23 cellular contexts compared by ENCODE assay signal in the genomic region with DNA sequence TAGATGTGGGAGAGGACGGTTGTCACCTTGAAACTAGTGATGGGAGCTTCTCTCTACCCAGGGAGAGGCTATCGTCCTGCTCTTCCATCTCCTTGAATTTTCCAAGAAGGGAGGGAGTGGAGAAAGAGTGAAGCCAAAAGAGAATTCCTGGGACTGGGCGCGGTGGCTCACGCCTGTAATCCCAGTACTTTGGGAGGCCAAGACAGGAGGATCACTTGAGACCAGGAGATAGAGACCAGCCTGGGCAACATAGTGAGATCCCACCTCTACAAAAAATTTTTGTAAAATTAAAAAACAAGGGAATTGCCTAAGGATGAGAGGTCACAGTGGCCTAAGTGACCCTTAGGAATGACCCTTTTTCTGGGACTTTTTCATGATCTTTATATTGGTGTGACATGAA. TPM values are rescaled to one million over a fixed set of nuclear protein-coding genes. Genes with fewer than 3 reads are reported as not detected.
DNase-seq lines count a peak whose midpoint lies in the region; ATAC-seq, FAIRE-seq and TF ChIP-seq lines count a peak whose summit lies in the region.
"Had no signal": no experiment of that assay in that cellular context is flagged by ENCODE, and none has a peak within 500 bp of the region (broad histone marks: within the 10 kb centered on the region; RNA-seq: fewer than 3 reads in every experiment).

No MANE protein-coding gene starts in this region.

- TF ChIP-seq POLR2A in HepG2 (IDR thresholded peaks at IDR 0.05; ENCODE audit: insufficient read depth in 1 of 2, low read depth in 2 of 2, low read length in 2 of 2) (no peak), right lobe of liver (IDR thresholded peaks at IDR 0.05) (no peak), K562 (conservative IDR thresholded peaks at IDR 0.05) (no peak)

- intact Hi-C loops in HepG2 (cut with micrococcal nuclease; ENCODE audit: unreplicated experiment) (no loop called here), right lobe of liver (cut with DNase I) (no loop called here), K562 (cut with micrococcal nuclease) (no loop called here), Right ventricle myocardium superior (cut with DNase I) (no loop called here)
- intact Hi-C loops in activated T-helper 1 cell treated with anti-CD3 and anti-CD28 coated beads, Interleukin-12 subunit alpha, Interleukin-12 subunit beta, Interleukin-2, Interleukin-4 antibody, amounts not matched to agents 30 ng/mL and 10 ng/mL and 1 ng/mL, durations not matched to agents 14 hours and 24 hours and 36 hours (cut with micrococcal nuclease): no loop called here

- no peak overlapping the region for H3K4me2 ChIP-seq in HepG2 (ENCODE audit: low read depth, low read length)
- H3K4me2 ChIP-seq in K562 (ENCODE audit: insufficient read depth, low read length): no peak overlapping the region
- H3K4me2 ChIP-seq: BLaER1 had no signal

- no peak for TF ChIP-seq EP300 in HepG2 (IDR thresholded peaks at IDR 0.05; ENCODE audit: low read depth in 2 of 2, low read length in 2 of 2)
- no peak for TF ChIP-seq EP300 in HepG2 (CRISPR knock-in tag; IDR thresholded peaks at IDR 0.05; ENCODE audit: borderline replicate concordance)
- no peak for TF ChIP-seq EP300 in K562 (IDR thresholded peaks at IDR 0.05; ENCODE audit: low read length)

- H3K4me1 ChIP-seq in HepG2 (ENCODE audit: insufficient read depth, low read length) (peaks cover 26% of the 10 kb centered on the region), right lobe of liver (peaks cover 0 to 3% (median 0%) of the 10 kb centered on the region in 4 donors), RWPE2 (ENCODE audit: insufficient read depth, poor library complexity, severe bottlenecking) (no peaks in the 10 kb centered on the region), K562 (replicated peaks in 1 of 2; ENCODE audit: control insufficient read depth in 2 of 2, insufficient read depth in 2 of 2, low read length in 2 of 2) (peaks cover 12 to 17% of the 10 kb centered on the region in 2 experiments; a peak in 3 of 5 replicates)
- H3K4me1 ChIP-seq: Caco-2 had no signal

- no peak overlapping the region for H3K27ac Mint-ChIP-seq in activated T-helper 1 cell treated with anti-CD3 and anti-CD28 coated beads, Interleukin-12 subunit alpha, Interleukin-12 subunit beta, Interleukin-2, Interleukin-4 antibody, amounts not matched to agents 30 ng/mL and 10 ng/mL and 1 ng/mL, durations not matched to agents 14 hours and 24 hours and 36 hours
- H3K27ac Mint-ChIP-seq: B cell; CD8-positive, alpha-beta T cell had no signal

- H3K36me3 Mint-ChIP-seq in activated T-helper 1 cell treated with anti-CD3 and anti-CD28 coated beads, Interleukin-12 subunit alpha, Interleukin-12 subunit beta, Interleukin-2, Interleukin-4 antibody, amounts not matched to agents 30 ng/mL and 10 ng/mL and 1 ng/mL, durations not matched to agents 14 hours and 24 hours and 36 hours (ENCODE audit: low read depth): no peaks in the 10 kb centered on the region
- H3K36me3 Mint-ChIP-seq: CD4-positive, CD25-positive, alpha-beta regulatory T cell; CD8-positive, alpha-beta T cell had no signal

- H3K9me3 ChIP-seq in HepG2 (ENCODE audit: low read length) (no peaks in the 10 kb centered on the region), right lobe of liver (no peaks in the 10 kb centered on the region), RWPE2 (ENCODE audit: severe bottlenecking) (no peaks in the 10 kb centered on the region), K562 (replicated peaks; ENCODE audit: control insufficient read depth, insufficient read depth, low read depth, low read length) (no peaks in the 10 kb centered on the region)
- H3K9me3 ChIP-seq: BLaER1, Caco-2 had no signal

- H2AFZ ChIP-seq in HepG2 (ENCODE audit: low read length) (no peak overlapping the region), K562 (ENCODE audit: low read depth, low read length) (no peak overlapping the region)
- H2AFZ ChIP-seq: GM23248 had no signal

- H3K4me1 Mint-ChIP-seq in activated T-helper 1 cell treated with anti-CD3 and anti-CD28 coated beads, Interleukin-12 subunit alpha, Interleukin-12 subunit beta, Interleukin-2, Interleukin-4 antibody, amounts not matched to agents 30 ng/mL and 10 ng/mL and 1 ng/mL, durations not matched to agents 14 hours and 24 hours and 36 hours (ENCODE audit: low read depth): peaks cover 6% of the 10 kb centered on the region

- no peaks in the 10 kb centered on the region for H3K9me3 Mint-ChIP-seq in activated T-helper 1 cell treated with anti-CD3 and anti-CD28 coated beads, Interleukin-12 subunit alpha, Interleukin-12 subunit beta, Interleukin-2, Interleukin-4 antibody, amounts not matched to agents 30 ng/mL and 10 ng/mL and 1 ng/mL, durations not matched to agents 14 hours and 24 hours and 36 hours
- H3K9me3 Mint-ChIP-seq: CD8-positive, alpha-beta T cell had no signal

- WGBS in HepG2 (ENCODE audit: low lambda C conversion rate): 66% methylated on average over 5 of the region's 5 CpGs
- 92% methylated on average over 5 of the region's 5 CpGs for WGBS in right lobe of liver (ENCODE audit: insufficient coverage, low coverage, low lambda C conversion rate, missing lambda C conversion rate)
- 46% methylated on average over 3 of the region's 5 CpGs for WGBS in K562 (ENCODE audit: insufficient coverage, low coverage, missing lambda C conversion rate)

- H3K4me3 Mint-ChIP-seq in activated T-helper 1 cell treated with anti-CD3 and anti-CD28 coated beads, Interleukin-12 subunit alpha, Interleukin-12 subunit beta, Interleukin-2, Interleukin-4 antibody, amounts not matched to agents 30 ng/mL and 10 ng/mL and 1 ng/mL, durations not matched to agents 14 hours and 24 hours and 36 hours: no peak overlapping the region
- H3K4me3 Mint-ChIP-seq: B cell; CD4-positive, CD25-positive, alpha-beta regulatory T cell; CD8-positive, alpha-beta T cell had no signal

- H4K20me1 ChIP-seq in HepG2 (ENCODE audit: insufficient read depth, low read length) (no peaks in the 10 kb centered on the region), K562 (replicated peaks; ENCODE audit: control insufficient read depth, insufficient read depth, low read length) (no peaks in the 10 kb centered on the region)
- H4K20me1 ChIP-seq: BLaER1 had no signal

- H3K4me3 ChIP-seq in HepG2 (replicated peaks in 1 of 3; ENCODE audit: insufficient read depth in 1 of 3, low read depth in 2 of 3, low read length in 3 of 3) (no peak overlapping the region), right lobe of liver (no peak overlapping the region), RWPE2 (ENCODE audit: severe bottlenecking) (no peak overlapping the region), K562 (no peak overlapping the region)
- H3K4me3 ChIP-seq: BLaER1, GM23248 had no signal

- in situ Hi-C loops in HepG2 (cut with HindIII; ENCODE audit: extremely low pct_ligation_motif_present, low pct_unique_long_range_greater_than_20kb) (no loop called here), K562 (cut with MboI) (no loop called here)

- ATAC-seq in HepG2 (no peak), right lobe of liver (no peak), RWPE2 (ENCODE audit: low read depth) (no peak), K562 (no peak), GM18909 (IDR thresholded peaks at IDR 0.05; ENCODE audit: poor library complexity, unreplicated experiment) (no peak), Right ventricle myocardium superior (ENCODE audit: poor library complexity) (no peak)
- ATAC-seq: CD8-positive, alpha-beta T cell had no signal

- DNase-seq in HepG2 (ENCODE audit: low spot score) (no peak), right lobe of liver (no peak), RWPE2 (ENCODE audit: low spot score) (peak; percentile 44), K562 (ENCODE audit: extremely low read depth in 1 of 4, low spot score in 3 of 4) (no peak), Right ventricle myocardium superior (no peak)
- no peak for DNase-seq in activated T-helper 1 cell treated with anti-CD3 and anti-CD28 coated beads, Interleukin-12 subunit alpha, Interleukin-12 subunit beta, Interleukin-2, Interleukin-4 antibody, amounts not matched to agents 30 ng/mL and 10 ng/mL and 1 ng/mL, durations not matched to agents 14 hours and 24 hours and 36 hours (ENCODE audit: low spot score)
- DNase-seq: CD4-positive, CD25-positive, alpha-beta regulatory T cell; CD8-positive, alpha-beta T cell; DMS153; DND-41; GM23248; H7; HCEC 1CT had no signal

- H3K79me2 ChIP-seq in HepG2 (ENCODE audit: insufficient read depth, low read length) (no peaks in the 10 kb centered on the region), K562 (ENCODE audit: control insufficient read depth, insufficient read depth, low read length) (no peaks in the 10 kb centered on the region)

- CTCF ChIA-PET in HepG2 (lab: Yijun Ruan, JAX; ENCODE audit: low intra/inter-chr PET ratio, low total read pairs) (no interaction called here), K562 (lab: Yijun Ruan, JAX; ENCODE audit: low intra/inter-chr PET ratio) (no interaction called here)

- TF ChIP-seq CTCF in HepG2 (CRISPR knock-in tag; IDR thresholded peaks at IDR 0.05): no peak
- no peak for TF ChIP-seq CTCF in right lobe of liver (IDR thresholded peaks at IDR 0.05)
- TF ChIP-seq CTCF in RWPE2 (IDR thresholded peaks at IDR 0.05; ENCODE audit: poor library complexity, severe bottlenecking): no peak
- TF ChIP-seq CTCF in K562 (IDR thresholded peaks at IDR 0.05 in 2 of 3, conservative IDR thresholded peaks at IDR 0.05 in 1 of 3; ENCODE audit: insufficient read depth in 2 of 3, low read depth in 1 of 3, low read length in 3 of 3): no peak

- H3K27me3 Mint-ChIP-seq in activated T-helper 1 cell treated with anti-CD3 and anti-CD28 coated beads, Interleukin-12 subunit alpha, Interleukin-12 subunit beta, Interleukin-2, Interleukin-4 antibody, amounts not matched to agents 30 ng/mL and 10 ng/mL and 1 ng/mL, durations not matched to agents 14 hours and 24 hours and 36 hours (ENCODE audit: insufficient read depth): peaks cover 16% of the 10 kb centered on the region
- H3K27me3 Mint-ChIP-seq: CD4-positive, CD25-positive, alpha-beta regulatory T cell had no signal

- H3K9me1 ChIP-seq in K562 (ENCODE audit: control insufficient read depth, insufficient read depth, low read length): no peaks in the 10 kb centered on the region

- H3K27ac ChIP-seq in HepG2 (ENCODE audit: extremely low read length, insufficient read depth, low read length) (no peak overlapping the region), right lobe of liver (no peak overlapping the region), RWPE2 (ENCODE audit: poor library complexity, severe bottlenecking) (no peak overlapping the region), K562 (ENCODE audit: extremely low read depth, low read depth, low read length) (no peak overlapping the region)
- H3K27ac ChIP-seq: BLaER1, C4-2B, GM23248 had no signal

- POLR2A ChIA-PET in HepG2 (lab: Yijun Ruan, JAX): no interaction called here
- POLR2A ChIA-PET in K562 (lab: Yijun Ruan, JAX): no interaction called here

- no peaks in the 10 kb centered on the region for H3K36me3 ChIP-seq in HepG2 (replicated peaks in 1 of 2; ENCODE audit: control insufficient read depth in 1 of 2, insufficient read depth in 2 of 2, low read length in 2 of 2)
- H3K36me3 ChIP-seq in right lobe of liver: no peaks in the 10 kb centered on the region
- H3K36me3 ChIP-seq in RWPE2 (ENCODE audit: low read depth): no peaks in the 10 kb centered on the region
- H3K36me3 ChIP-seq in K562 (ENCODE audit: control insufficient read depth, insufficient read depth, low read length): no peaks in the 10 kb centered on the region
- H3K36me3 ChIP-seq: BLaER1 had no signal

- TF ChIP-seq RAD21 in HepG2 (CRISPR knock-in tag; IDR thresholded peaks at IDR 0.05): no peak
- no peak for TF ChIP-seq RAD21 in K562 (CRISPR knock-in tag; conservative IDR thresholded peaks at IDR 0.05 in 1 of 2, IDR thresholded peaks at IDR 0.05 in 1 of 2)

- H3K27me3 ChIP-seq in HepG2 (ENCODE audit: control insufficient read depth in 1 of 2, insufficient read depth in 2 of 2, low read length in 2 of 2): peaks cover 0 to 6% of the 10 kb centered on the region in 2 experiments; a peak in 1 of 5 replicates
- no peaks in the 10 kb centered on the region for H3K27me3 ChIP-seq in right lobe of liver
- no peaks in the 10 kb centered on the region for H3K27me3 ChIP-seq in RWPE2 (ENCODE audit: insufficient read depth, poor library complexity, severe bottlenecking)
- no peaks in the 10 kb centered on the region for H3K27me3 ChIP-seq in K562 (ENCODE audit: control insufficient read depth in 2 of 2, insufficient read depth in 2 of 2, low read length in 2 of 2)
- H3K27me3 ChIP-seq: BLaER1 had no signal

- no peak overlapping the region for H3K9ac ChIP-seq in HepG2 (ENCODE audit: insufficient read depth, low read depth, low read length)
- H3K9ac ChIP-seq in K562 (ENCODE audit: insufficient read depth in 1 of 2, low read depth in 2 of 2, low read length in 2 of 2): no peak overlapping the region
- H3K9ac ChIP-seq: BLaER1, GM23248 had no signal

- BruUV-seq in HepG2 (replicated peaks; lab: Mats Ljungman, UMichigan): no TSS peak
- no TSS peak for BruUV-seq in K562 (replicated peaks; lab: Mats Ljungman, UMichigan)

- FAIRE-seq in HepG2 (lab: Jason Lieb, UNC) (no peak), K562 (lab: Jason Lieb, UNC) (no peak)
- FAIRE-seq: A204.1, G401.6, GM12892, GM19239, H1 had no signal

RNA-seq across cellular contexts. Expression of a gene that starts 8.8 kb away (rescaled TPM):
- total RNA-seq in HepG2 (2016; rRNA removed; fragmentation: Illumina TruSeq; extraction: Trizol) (0.18 and 0.20 TPM in 2 replicates), right lobe of liver (1 to 10 TPM in 1 of 6 experiments, under 1 TPM in 4, not detected in 1; 0.11 to 1.0 (median 0.39) TPM), K562 (2014; rRNA removed) (0.14 TPM in 1 of 2 replicates, not detected in the other), K562 (2014; rRNA removed; fragmentation: Illumina TruSeq; extraction: Trizol) (not detected in 2 replicates), K562 (2015; rRNA removed; fragmentation: Illumina TruSeq; extraction: Trizol) (0.11 TPM in 1 of 2 replicates, not detected in the other), K562 (2021) (0.11 and 0.13 TPM in 2 replicates), Right ventricle myocardium superior (222 TPM)
- 0.20 TPM in 1 of 2 replicates, not detected in the other for total RNA-seq in HepG2 (2016; cell fraction: cytosol; rRNA removed; fragmentation: Illumina TruSeq; extraction: Trizol; ENCODE audit: low read depth)
- total RNA-seq in HepG2 (2016; cell fraction: insoluble cytoplasmic fraction; rRNA removed; fragmentation: Illumina TruSeq; extraction: Trizol): 0.19 TPM in 1 of 2 replicates, not detected in the other
- total RNA-seq in HepG2 (2016; cell fraction: membrane; rRNA removed; fragmentation: Illumina TruSeq; extraction: Trizol): 0.14 and 0.25 TPM in 2 replicates
- 0.50 and 0.93 TPM in 2 replicates for total RNA-seq in HepG2 (2016; cell fraction: nucleus; rRNA removed; fragmentation: Illumina TruSeq; extraction: Trizol)
- polyA plus RNA-seq in HepG2 (2011; rRNA removed) (0.05 and 0.17 TPM in 2 replicates), K562 (2011; rRNA removed) (0.22 and 0.37 TPM in 2 replicates), K562 (2014; fragmentation: Illumina TruSeq; extraction: Trizol) (0.06 and 0.07 TPM in 2 replicates), K562 (2014; fragmentation: Nextera tagmentation; extraction: Ambion mirVana) (not detected), K562 (2014; rRNA removed) (0.09 and 0.34 TPM in 2 replicates)
- 0.03 and 0.04 TPM in 2 replicates for polyA plus RNA-seq in HepG2 (2011; cell fraction: cytosol; rRNA removed)
- polyA plus RNA-seq in HepG2 (2011; cell fraction: nucleus; rRNA removed): 0.80 and 0.90 TPM in 2 replicates
- polyA plus RNA-seq in HepG2 (2012): 0.51 and 0.55 TPM in 2 replicates
- 0.02 and 0.24 TPM in 2 replicates for polyA plus RNA-seq in HepG2 (2016; cell fraction: cytosol; fragmentation: Illumina TruSeq; extraction: Trizol; ENCODE audit: low read depth)
- polyA plus RNA-seq in HepG2 (2016; cell fraction: insoluble cytoplasmic fraction; fragmentation: Illumina TruSeq; extraction: Trizol; ENCODE audit: low read depth): 0.23 and 0.37 TPM in 2 replicates
- 0.21 and 0.32 TPM in 2 replicates for polyA plus RNA-seq in HepG2 (2016; cell fraction: membrane; fragmentation: Illumina TruSeq; extraction: Trizol; ENCODE audit: low read depth)
- 0.96 and 2.1 TPM in 2 replicates for polyA plus RNA-seq in HepG2 (2016; cell fraction: nucleus; fragmentation: Illumina TruSeq; extraction: Trizol; ENCODE audit: insufficient read depth, low read depth)
- 0.09 TPM in 1 of 2 replicates, not detected in the other for polyA minus RNA-seq in HepG2 (2011; rRNA and poly(A)+ RNA removed; ENCODE audit: low replicate concordance)
- not detected in 2 replicates for polyA minus RNA-seq in HepG2 (2011; cell fraction: cytosol; rRNA and poly(A)+ RNA removed)
- 0.13 and 0.50 TPM in 2 replicates for polyA minus RNA-seq in HepG2 (2011; cell fraction: nucleus; rRNA and poly(A)+ RNA removed)
- 2.0 and 2.6 TPM in 2 replicates for total RNA-seq in K562 (2011; cell fraction: chromatin; rRNA removed; ENCODE audit: low replicate concordance)
- total RNA-seq in K562 (2011; cell fraction: nucleolus; rRNA removed): 1.2 TPM in 2 replicates
- 1.3 and 1.8 TPM in 2 replicates for total RNA-seq in K562 (2011; cell fraction: nucleoplasm; rRNA removed)
- 0.22 and 0.32 TPM in 2 replicates for polyA plus RNA-seq in K562 (2011; cell fraction: cytosol; rRNA removed)
- polyA plus RNA-seq in K562 (2011; cell fraction: nucleus; rRNA removed): 0.80 and 1.3 TPM in 2 replicates
- 0.27 and 0.65 TPM in 2 replicates for polyA plus RNA-seq in K562 (2012)
- polyA minus RNA-seq in K562 (2011; rRNA and poly(A)+ RNA removed): not detected in 2 replicates
- not detected in 2 replicates for polyA minus RNA-seq in K562 (2011; cell fraction: cytosol; rRNA and poly(A)+ RNA removed)
- polyA minus RNA-seq in K562 (2011; cell fraction: nucleus; rRNA and poly(A)+ RNA removed): 0.56 and 0.67 TPM in 2 replicates
- 0.20 and 0.44 TPM in 2 replicates for total RNA-seq in activated T-helper 1 cell treated with anti-CD3 and anti-CD28 coated beads, Interleukin-12 subunit alpha, Interleukin-12 subunit beta, Interleukin-2, Interleukin-4 antibody, amounts not matched to agents 30 ng/mL and 10 ng/mL and 1 ng/mL, durations not matched to agents 14 hours and 24 hours and 36 hours

RNA-seq across cellular contexts. Expression of a gene that starts 8.9 kb away (rescaled TPM):
- total RNA-seq in HepG2 (2016; rRNA removed; fragmentation: Illumina TruSeq; extraction: Trizol) (102 and 107 TPM in 2 replicates), right lobe of liver (10 to 100 TPM; 25.9 to 63.6 (median 31.7) TPM), K562 (2014; rRNA removed) (89.4 and 96.2 TPM in 2 replicates), K562 (2014; rRNA removed; fragmentation: Illumina TruSeq; extraction: Trizol) (67.1 and 71.3 TPM in 2 replicates), K562 (2015; rRNA removed; fragmentation: Illumina TruSeq; extraction: Trizol) (70.3 and 75.8 TPM in 2 replicates), K562 (2021) (85.7 and 93.2 TPM in 2 replicates), Right ventricle myocardium superior (15.7 TPM)
- total RNA-seq in HepG2 (2016; cell fraction: cytosol; rRNA removed; fragmentation: Illumina TruSeq; extraction: Trizol; ENCODE audit: low read depth): 24.0 and 24.9 TPM in 2 replicates
- total RNA-seq in HepG2 (2016; cell fraction: insoluble cytoplasmic fraction; rRNA removed; fragmentation: Illumina TruSeq; extraction: Trizol): 101 and 108 TPM in 2 replicates
- 34.7 and 36.9 TPM in 2 replicates for total RNA-seq in HepG2 (2016; cell fraction: membrane; rRNA removed; fragmentation: Illumina TruSeq; extraction: Trizol)
- total RNA-seq in HepG2 (2016; cell fraction: nucleus; rRNA removed; fragmentation: Illumina TruSeq; extraction: Trizol): 65.3 and 66.8 TPM in 2 replicates
- polyA plus RNA-seq in HepG2 (2011; rRNA removed) (74.1 and 80.1 TPM in 2 replicates), K562 (2011; rRNA removed) (165 and 169 TPM in 2 replicates), K562 (2014; fragmentation: Illumina TruSeq; extraction: Trizol) (102 and 107 TPM in 2 replicates), K562 (2014; fragmentation: Nextera tagmentation; extraction: Ambion mirVana) (10 to 100 TPM; 18.4 to 40.4 TPM), K562 (2014; rRNA removed) (114 and 130 TPM in 2 replicates)
- 61.4 and 72.0 TPM in 2 replicates for polyA plus RNA-seq in HepG2 (2011; cell fraction: cytosol; rRNA removed)
- polyA plus RNA-seq in HepG2 (2011; cell fraction: nucleus; rRNA removed): 134 and 148 TPM in 2 replicates
- polyA plus RNA-seq in HepG2 (2012): 34.1 and 41.6 TPM in 2 replicates
- polyA plus RNA-seq in HepG2 (2016; cell fraction: cytosol; fragmentation: Illumina TruSeq; extraction: Trizol; ENCODE audit: low read depth): 19.2 and 19.4 TPM in 2 replicates
- 102 and 104 TPM in 2 replicates for polyA plus RNA-seq in HepG2 (2016; cell fraction: insoluble cytoplasmic fraction; fragmentation: Illumina TruSeq; extraction: Trizol; ENCODE audit: low read depth)
- 24.4 and 27.0 TPM in 2 replicates for polyA plus RNA-seq in HepG2 (2016; cell fraction: membrane; fragmentation: Illumina TruSeq; extraction: Trizol; ENCODE audit: low read depth)
- 106 and 116 TPM in 2 replicates for polyA plus RNA-seq in HepG2 (2016; cell fraction: nucleus; fragmentation: Illumina TruSeq; extraction: Trizol; ENCODE audit: insufficient read depth, low read depth)
- polyA minus RNA-seq in HepG2 (2011; rRNA and poly(A)+ RNA removed; ENCODE audit: low replicate concordance): 86.0 and 125 TPM in 2 replicates
- polyA minus RNA-seq in HepG2 (2011; cell fraction: cytosol; rRNA and poly(A)+ RNA removed): 23.0 and 28.1 TPM in 2 replicates
- polyA minus RNA-seq in HepG2 (2011; cell fraction: nucleus; rRNA and poly(A)+ RNA removed): 65.4 and 67.3 TPM in 2 replicates
- total RNA-seq in K562 (2011; cell fraction: chromatin; rRNA removed; ENCODE audit: low replicate concordance): 117 and 229 TPM in 2 replicates
- 129 and 153 TPM in 2 replicates for total RNA-seq in K562 (2011; cell fraction: nucleolus; rRNA removed)
- 124 and 131 TPM in 2 replicates for total RNA-seq in K562 (2011; cell fraction: nucleoplasm; rRNA removed)
- polyA plus RNA-seq in K562 (2011; cell fraction: cytosol; rRNA removed): 144 and 148 TPM in 2 replicates
- 503 and 533 TPM in 2 replicates for polyA plus RNA-seq in K562 (2011; cell fraction: nucleus; rRNA removed)
- 78.3 and 89.2 TPM in 2 replicates for polyA plus RNA-seq in K562 (2012)
- polyA minus RNA-seq in K562 (2011; rRNA and poly(A)+ RNA removed): 71.0 and 82.8 TPM in 2 replicates
- polyA minus RNA-seq in K562 (2011; cell fraction: cytosol; rRNA and poly(A)+ RNA removed): 36.4 and 44.4 TPM in 2 replicates
- polyA minus RNA-seq in K562 (2011; cell fraction: nucleus; rRNA and poly(A)+ RNA removed): 69.3 and 97.7 TPM in 2 replicates
- 64.1 and 68.0 TPM in 2 replicates for total RNA-seq in activated T-helper 1 cell treated with anti-CD3 and anti-CD28 coated beads, Interleukin-12 subunit alpha, Interleukin-12 subunit beta, Interleukin-2, Interleukin-4 antibody, amounts not matched to agents 30 ng/mL and 10 ng/mL and 1 ng/mL, durations not matched to agents 14 hours and 24 hours and 36 hours

Comparison
In these comparisons a context has a peak if more than half of its experiments do, and no peak if none do; other contexts are left out.
1. RNA of a gene that starts 8.8 kb away (total RNA-seq): 222 TPM in Right ventricle myocardium superior (single experiment); 0.20 to 0.44 TPM in activated T-helper 1 cell treated with anti-CD3 and anti-CD28 coated beads, Interleukin-12 subunit alpha, Interleukin-12 subunit beta, Interleukin-2, Interleukin-4 antibody, amounts not matched to agents 30 ng/mL and 10 ng/mL and 1 ng/mL, durations not matched to agents 14 hours and 24 hours and 36 hours, 0.11 to 1.0 TPM in right lobe of liver, 0.14 to 0.93 TPM in HepG2 and 0.11 to 2.6 TPM in K562; every median in the first group is over 10 times any median in the second.